Comparison of ENCODE assay signal across 16 cellular contexts in the genomic region with DNA sequence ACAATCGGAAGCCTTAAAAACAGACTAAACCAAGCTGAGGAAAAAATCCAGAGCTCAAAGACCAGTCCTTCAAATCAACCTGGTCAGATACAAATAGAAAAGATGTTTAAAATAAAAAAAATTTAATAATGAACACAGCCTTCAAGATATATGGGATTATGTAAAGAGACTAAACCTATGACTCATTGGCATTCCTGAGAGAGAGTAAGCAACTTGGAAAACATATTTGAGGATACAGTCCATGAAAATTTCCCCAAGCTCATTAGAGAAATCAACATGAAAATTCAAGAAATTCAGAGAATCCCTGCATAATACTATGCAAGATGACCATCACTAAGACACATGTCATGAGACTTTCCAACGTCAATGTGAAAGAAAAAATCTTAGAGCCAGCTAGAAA.
"Had no signal": no experiment of that assay in that cellular context is flagged by ENCODE, and none has a peak within 500 bp of the region (broad histone marks: within the 10 kb centered on the region; RNA-seq: fewer than 3 reads in every experiment).

No MANE protein-coding gene starts in this region.

- DNase-seq: activated CD8-positive, alpha-beta memory T cell treated with anti-CD3 and anti-CD28 coated beads, Interleukin-2, amount 50 U/mL, for 48 hours; body of pancreas; erythroblast; kidney; left ventricle myocardium inferior; T1000; upper lobe of right lung had no signal

- H3K36me3 Mint-ChIP-seq: T-cell had no signal

- H3K36me3 ChIP-seq: gastroesophageal sphincter, left ventricle myocardium inferior, upper lobe of right lung had no signal

- H3K27me3 Mint-ChIP-seq: central memory CD8-positive, alpha-beta T cell had no signal

- H3K4me3 Mint-ChIP-seq: activated CD8-positive, alpha-beta T cell treated with anti-CD3 and anti-CD28 coated beads, Interleukin-2, amount 10 ng/mL, durations not matched to agents 7 days and 5 days; activated naive CD4-positive, alpha-beta T cell treated with anti-CD3 and anti-CD28 coated beads for 36 hours; central memory CD8-positive, alpha-beta T cell; effector memory CD8-positive, alpha-beta T cell; neural crest cell; stimulated activated naive CD8-positive, alpha-beta T cell treated with anti-CD3 and anti-CD28 coated beads, Interleukin-15, Interleukin-2, amounts not matched to agents 100 ng/mL and 50 ng/mL, for 24 hours; T-cell had no signal

- H3K27ac ChIP-seq: body of pancreas, gastroesophageal sphincter, left ventricle myocardium inferior, upper lobe of right lung, VCaP had no signal

- FAIRE-seq: kidney had no signal

- H3K4me3 ChIP-seq: body of pancreas, gastroesophageal sphincter, left ventricle myocardium inferior, upper lobe of right lung had no signal

- H3K4me1 Mint-ChIP-seq: central memory CD8-positive, alpha-beta T cell; neural crest cell; T-cell had no signal

- ATAC-seq: activated CD8-positive, alpha-beta T cell treated with anti-CD3 and anti-CD28 coated beads, Interleukin-2, amount 10 ng/mL, durations not matched to agents 7 days and 5 days; body of pancreas; effector memory CD8-positive, alpha-beta T cell; gastroesophageal sphincter; T-cell; upper lobe of right lung had no signal

- H3K4me1 ChIP-seq: body of pancreas, gastroesophageal sphincter, left ventricle myocardium inferior, upper lobe of right lung had no signal

- H3K27ac Mint-ChIP-seq: activated CD8-positive, alpha-beta T cell treated with anti-CD3 and anti-CD28 coated beads, Interleukin-2, amount 10 ng/mL, durations not matched to agents 7 days and 5 days; stimulated activated naive CD8-positive, alpha-beta T cell treated with anti-CD3 and anti-CD28 coated beads, Interleukin-15, Interleukin-2, amounts not matched to agents 100 ng/mL and 50 ng/mL, for 24 hours; T-cell had no signal

- H3K27me3 ChIP-seq: body of pancreas, gastroesophageal sphincter, upper lobe of right lung had no signal

- H3K9me3 ChIP-seq: body of pancreas, upper lobe of right lung had no signal
